Comparison of ENCODE assay signal across 19 cellular contexts in genomic region chr17:50677851-50678375, GRCh38. TPM values are rescaled to one million over a fixed set of nuclear protein-coding genes. Genes with fewer than 3 reads are reported as not detected.
DNase-seq lines count a peak whose midpoint lies in the region; ATAC-seq, FAIRE-seq and TF ChIP-seq lines count a peak whose summit lies in the region.
"Had no signal": no experiment of that assay in that cellular context is flagged by ENCODE, and none has a peak within 500 bp of the region (broad histone marks: within the 10 kb centered on the region; RNA-seq: fewer than 3 reads in every experiment).

No MANE protein-coding gene starts in this region.

- H3K4me1 ChIP-seq in kidney (ENCODE audit: control insufficient read depth in 1 of 2, insufficient read depth in 1 of 2, low read depth in 1 of 2, low read length in 2 of 2) (peaks cover 0 to 5% of the 10 kb centered on the region in 2 donors), upper lobe of right lung (no peaks in the 10 kb centered on the region)
- H3K4me1 ChIP-seq: BLaER1 had no signal

- no peaks in the 10 kb centered on the region for H3K27me3 ChIP-seq in upper lobe of right lung
- H3K27me3 ChIP-seq: BLaER1 had no signal

- ATAC-seq in upper lobe of right lung, result no peak
- no peak for ATAC-seq in HG03159 (IDR thresholded peaks at IDR 0.05; ENCODE audit: unreplicated experiment)
- no peak for ATAC-seq in GM18907 (IDR thresholded peaks at IDR 0.05; ENCODE audit: unreplicated experiment)
- ATAC-seq in HG03469 (IDR thresholded peaks at IDR 0.05; ENCODE audit: unreplicated experiment), result no peak
- ATAC-seq: K562 had no signal

- intact Hi-C loops in kidney (cut with DNase I), result loop anchor here (10.0 kb wide), 1 partner anchor 123 kb away; no protein-coding TSS in a partner anchor
- intact Hi-C loops in upper lobe of right lung (cut with DNase I), result no loop called here

- no peaks in the 10 kb centered on the region for H3K36me3 ChIP-seq in kidney (ENCODE audit: control insufficient read depth in 1 of 2, insufficient read depth in 2 of 2, low read length in 2 of 2)
- H3K36me3 ChIP-seq in upper lobe of right lung, result no peaks in the 10 kb centered on the region
- H3K36me3 ChIP-seq: BLaER1, HAP-1 had no signal

- POLR2A ChIA-PET in RWPE1 (lab: Yijun Ruan, JAX; ENCODE audit: low non-redundant PET), result interaction anchor here (0.7 kb wide), 1 partner anchor 175 kb away, joined by 5 read pairs; no protein-coding TSS in a partner anchor

- H3K4me3 ChIP-seq in kidney (ENCODE audit: low read length in 2 of 2) (no peak overlapping the region), upper lobe of right lung (no peak overlapping the region)
- H3K4me3 ChIP-seq: BLaER1, HAP-1, K562 had no signal

- H3K9me3 ChIP-seq in kidney (ENCODE audit: control insufficient read depth in 1 of 2, low read length in 2 of 2) (no peaks in the 10 kb centered on the region), upper lobe of right lung (no peaks in the 10 kb centered on the region)
- H3K9me3 ChIP-seq: BLaER1, HAP-1 had no signal

- TF ChIP-seq CTCF in RWPE1 (conservative IDR thresholded peaks at IDR 0.05; ENCODE audit: low read depth) (no peak), kidney (IDR thresholded peaks at IDR 0.05; ENCODE audit: borderline replicate concordance, extremely low read depth, insufficient read depth) (no peak), upper lobe of right lung (IDR thresholded peaks at IDR 0.05) (no peak)

- no peak overlapping the region for H3K9ac ChIP-seq in kidney (ENCODE audit: low read length in 2 of 2)
- H3K9ac ChIP-seq: BLaER1 had no signal

- CTCF ChIA-PET in RWPE1 (lab: Yijun Ruan, JAX), result no interaction called here

- DNase-seq in D341Med (ENCODE audit: low spot score), result peak; percentile 22
- no peak for DNase-seq in RWPE1 (ENCODE audit: low spot score)
- DNase-seq in kidney, result peak; percentile 38
- peak; percentile 45 for DNase-seq in upper lobe of right lung
- DNase-seq in OCI-M2 (lab: John Stamatoyannopoulos, UW; ENCODE audit: unreplicated experiment), result no peak
- DNase-seq: AML-193; CD4-positive, alpha-beta memory T cell; DMS79 treated with DMSO at 0.1 percent for 48 hours; GF-D8 had no signal

- peak overlapping the region; percentile 39 for H3K27ac ChIP-seq in RWPE1
- H3K27ac ChIP-seq in kidney (ENCODE audit: low read depth in 2 of 2, low read length in 2 of 2), result no peak overlapping the region
- no peak overlapping the region for H3K27ac ChIP-seq in upper lobe of right lung
- H3K27ac ChIP-seq: BLaER1, HL-60 had no signal

- FAIRE-seq in kidney (lab: Jason Lieb, UNC), result no peak
- FAIRE-seq: A204.1, GM19239, H1, K562 had no signal

RNA-seq across cellular contexts. Expression of gene ANKRD40, which starts 29.8 kb away (rescaled TPM):
- total RNA-seq in kidney (37.6 TPM), upper lobe of right lung (57.7 TPM)
- polyA plus RNA-seq in kidney (ENCODE audit: insufficient read depth, low read depth, low replicate concordance), result 15.8 TPM

RNA-seq across cellular contexts. Expression of gene LUC7L3, which starts 41.5 kb away (rescaled TPM):
- 91.9 TPM for total RNA-seq in kidney
- polyA plus RNA-seq in kidney (ENCODE audit: insufficient read depth, low read depth, low replicate concordance), result 74.3 TPM
- total RNA-seq in upper lobe of right lung, result 105 TPM

RNA-seq across cellular contexts. Expression of gene ABCC3, which starts 43.2 kb away (rescaled TPM):
- total RNA-seq in kidney (156 TPM), upper lobe of right lung (65.4 TPM)
- polyA plus RNA-seq in kidney (ENCODE audit: insufficient read depth, low read depth, low replicate concordance), result 9.3 TPM
- polyA plus RNA-seq: CD4-positive, alpha-beta memory T cell had no signal

Comparison
In these comparisons a context has a peak if more than half of its experiments do, and no peak if none do; other contexts are left out.
1. DNase-seq: peak in D341Med (single experiment), kidney (single experiment) and upper lobe of right lung (single experiment); none in RWPE1 (single experiment) and OCI-M2 (single experiment).